ENCODE assay signal across 10 cellular contexts in the genomic region with DNA sequence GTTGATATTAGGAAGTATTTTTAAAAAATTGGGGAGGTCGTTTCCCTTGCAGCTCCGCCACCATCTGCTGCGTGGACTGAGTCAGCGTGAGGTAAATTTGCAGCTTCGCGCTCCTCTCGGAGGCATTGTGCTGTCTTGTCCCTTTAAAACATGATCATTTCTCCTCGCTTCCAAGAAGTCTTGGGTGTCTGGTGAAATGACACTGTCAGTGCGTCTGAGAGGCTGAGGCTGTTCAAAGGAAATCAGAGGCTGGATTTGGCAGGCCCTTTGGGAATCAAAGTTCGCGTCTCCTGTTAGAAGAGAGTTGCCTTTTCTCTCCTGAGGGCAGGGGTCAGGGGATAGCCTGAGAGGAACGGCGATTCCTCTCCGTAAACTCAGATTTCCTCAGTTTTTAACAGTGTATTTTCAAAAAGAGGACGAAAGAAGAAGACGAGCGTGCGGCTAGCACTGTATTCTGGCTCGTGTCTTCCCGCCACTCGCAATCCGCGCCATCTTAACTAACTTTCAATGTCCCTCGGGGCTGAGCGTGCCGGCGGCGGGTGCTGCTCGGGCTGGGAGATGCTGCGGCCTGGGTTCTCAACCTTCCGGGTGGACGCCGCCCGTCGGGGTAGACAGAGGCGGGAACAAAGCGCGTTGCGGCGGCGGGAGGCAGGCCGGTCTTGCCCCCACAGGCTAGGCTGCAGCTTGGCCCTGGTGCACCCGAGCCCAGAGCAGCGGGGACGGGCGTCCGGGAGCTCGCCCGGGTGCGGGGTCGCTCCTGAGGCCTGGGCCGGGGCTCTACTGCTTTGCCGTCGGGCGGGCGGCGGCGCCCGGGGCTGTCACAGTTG. TPM values are rescaled to one million over a fixed set of nuclear protein-coding genes. Genes with fewer than 3 reads are reported as not detected.
DNase-seq lines count a peak whose midpoint lies in the region; ATAC-seq and TF ChIP-seq lines count a peak whose summit lies in the region.
"Had no signal": no experiment of that assay in that cellular context is flagged by ENCODE, and none has a peak within 500 bp of the region (broad histone marks: within the 10 kb centered on the region; RNA-seq: fewer than 3 reads in every experiment).

No MANE protein-coding gene starts in this region.

- H3K36me3 Mint-ChIP-seq in activated CD8-positive, alpha-beta T cell treated with anti-CD3 and anti-CD28 coated beads for 36 hours (ENCODE audit: low read depth): peaks cover 9% of the 10 kb centered on the region

- no peaks in the 10 kb centered on the region for H3K4me1 ChIP-seq in SJCRH30

- intact Hi-C loops in activated CD8-positive, alpha-beta T cell treated with anti-CD3 and anti-CD28 coated beads for 36 hours (cut with micrococcal nuclease): no loop called here
- intact Hi-C loops in posterior vena cava (cut with DNase I): no loop called here

- POLR2A ChIA-PET in activated CD8-positive, alpha-beta T cell treated with anti-CD3 and anti-CD28 coated beads for 36 hours (lab: Charles Lee): interaction anchor here (1.9 kb wide), 1 partner anchor 12 kb away, joined by 5 read pairs; a partner anchor contains a TSS

- no peaks in the 10 kb centered on the region for H3K9me3 ChIP-seq in SJCRH30 (replicated peaks)

- H3K27me3 Mint-ChIP-seq in activated CD8-positive, alpha-beta T cell treated with anti-CD3 and anti-CD28 coated beads for 36 hours: peaks cover 69% of the 10 kb centered on the region

- H3K4me3 ChIP-seq in fibroblast of villous mesenchyme (ENCODE audit: low read depth, low read length) (peak overlapping the region; percentile 7), SJCRH30 (no peak overlapping the region)

- no peaks in the 10 kb centered on the region for H3K36me3 ChIP-seq in SJCRH30

- no peak for TF ChIP-seq CTCF in activated CD8-positive, alpha-beta T cell treated with anti-CD3 and anti-CD28 coated beads for 36 hours (IDR thresholded peaks at IDR 0.05)
- TF ChIP-seq CTCF in fibroblast of villous mesenchyme (IDR thresholded peaks at IDR 0.05; ENCODE audit: insufficient read depth, low read depth, low read length): no peak

- peak overlapping the region; percentile 49 for H3K4me3 Mint-ChIP-seq in activated CD8-positive, alpha-beta T cell treated with anti-CD3 and anti-CD28 coated beads for 36 hours

- DNase-seq in GM03348 (ENCODE audit: low spot score) (peak; percentile 29), fibroblast of villous mesenchyme (ENCODE audit: low read depth) (no peak), posterior vena cava (ENCODE audit: low spot score) (peak; percentile 81), germinal center (ENCODE audit: low spot score) (no peak), SJCRH30 (no peak)
- DNase-seq in activated CD8-positive, alpha-beta T cell treated with anti-CD3 and anti-CD28 coated beads for 36 hours: no peak
- DNase-seq: left cardiac atrium, OCI-M1 had no signal

- peaks cover 27% of the 10 kb centered on the region for H3K4me1 Mint-ChIP-seq in activated CD8-positive, alpha-beta T cell treated with anti-CD3 and anti-CD28 coated beads for 36 hours (ENCODE audit: low read depth)

- H3K9me3 Mint-ChIP-seq in activated CD8-positive, alpha-beta T cell treated with anti-CD3 and anti-CD28 coated beads for 36 hours: no peaks in the 10 kb centered on the region

- ATAC-seq in activated CD8-positive, alpha-beta T cell treated with anti-CD3 and anti-CD28 coated beads for 36 hours: peak; percentile 25
- no peak for ATAC-seq in HG02884 (IDR thresholded peaks at IDR 0.05; ENCODE audit: unreplicated experiment)
- no peak for ATAC-seq in GM18498 (IDR thresholded peaks at IDR 0.05; ENCODE audit: unreplicated experiment)

- CTCF ChIA-PET in activated CD8-positive, alpha-beta T cell treated with anti-CD3 and anti-CD28 coated beads for 36 hours (lab: Charles Lee): interaction anchor here (0.6 to 1.2 kb wide), 2 partner anchors 11 to 35 kb away, joined by 3 to 6 read pairs; a partner anchor contains a TSS

- H3K27me3 ChIP-seq in SJCRH30: no peaks in the 10 kb centered on the region

- H3K27ac Mint-ChIP-seq in activated CD8-positive, alpha-beta T cell treated with anti-CD3 and anti-CD28 coated beads for 36 hours: peak overlapping the region; percentile 46

- H3K27ac ChIP-seq in SJCRH30: no peak overlapping the region

RNA-seq across cellular contexts. Expression of a gene that starts 11.5 kb away (rescaled TPM):
- not detected for total RNA-seq in activated CD8-positive, alpha-beta T cell treated with anti-CD3 and anti-CD28 coated beads for 36 hours
- total RNA-seq in fibroblast of villous mesenchyme (under 0.01 TPM in 1 of 2 replicates, not detected in the other), posterior vena cava (not detected)
- 0.13 and 0.20 TPM in 2 replicates for total RNA-seq in SJCRH30 (2014; rRNA removed; shearing (Covaris generic))
- total RNA-seq: left cardiac atrium had no signal

Comparison
In these comparisons a context has a peak if more than half of its experiments do, and no peak if none do; other contexts are left out.
1. DNase-seq: peak in GM03348 (single experiment) and posterior vena cava (single experiment); none in activated CD8-positive, alpha-beta T cell treated with anti-CD3 and anti-CD28 coated beads for 36 hours (single experiment), fibroblast of villous mesenchyme (single experiment), germinal center (single experiment) and SJCRH30 (0 of 2).